8 cellular contexts compared by ENCODE assay signal in genomic region chr14:63853831-63854293, GRCh38. TPM values are rescaled to one million over a fixed set of nuclear protein-coding genes. Genes with fewer than 3 reads are reported as not detected.
DNase-seq lines count a peak whose midpoint lies in the region; ATAC-seq and TF ChIP-seq lines count a peak whose summit lies in the region.

No MANE protein-coding gene starts in this region.

- H2AFZ ChIP-seq in GM23248: peak overlapping the region; percentile 87

- peaks cover 5% of the 10 kb centered on the region for H3K4me1 ChIP-seq in GM23248 (ENCODE audit: insufficient read depth)

- peak overlapping the region; percentile 76 for H3K4me3 ChIP-seq in GM23248

- in situ Hi-C loops in Caki2 (cut with HindIII; ENCODE audit: low pct_unique_long_range_greater_than_20kb, low sequenced_read_pairs): no loop called here
- in situ Hi-C loops in GM23248 (cut with MboI): no loop called here

- no peaks in the 10 kb centered on the region for H3K36me3 ChIP-seq in GM23248 (ENCODE audit: low read depth)

- DNase-seq in Caki2 (ENCODE audit: low read depth): peak; percentile 60
- peak; percentile 74 for DNase-seq in GM23248
- DNase-seq in NCI-H1105 treated with DMSO at 0.1 percent for 48 hours (lab: John Stamatoyannopoulos, UW): peak; percentile 81
- no peak for DNase-seq in activated B cell treated with CpG ODN at 0.5 μM for 24 hours
- DNase-seq in central memory CD8-positive, alpha-beta T cell (ENCODE audit: low spot score in 2 of 2): peak; percentile 28 to 51
- peak; percentile 88 for DNase-seq in left kidney (ENCODE audit: low read depth, low spot score)
- peak; percentile 11 to 24 for DNase-seq in stimulated activated CD4-positive, alpha-beta T cell treated with anti-CD3 and anti-CD28 coated beads, Interleukin-4, amount 100 ng/mL, for 48 hours (ENCODE audit: low read depth in 2 of 2)
- DNase-seq in NOMO-1 (lab: John Stamatoyannopoulos, UW; ENCODE audit: unreplicated experiment in 2 of 2): no peak

- H3K4me1 Mint-ChIP-seq in activated B cell treated with CpG ODN at 0.5 μM for 24 hours: peaks cover 24% of the 10 kb centered on the region
- peaks cover 44% of the 10 kb centered on the region for H3K4me1 Mint-ChIP-seq in central memory CD8-positive, alpha-beta T cell

- H3K4me2 ChIP-seq in GM23248 (ENCODE audit: unreplicated experiment): peak overlapping the region; percentile 81

- no peaks in the 10 kb centered on the region for H3K79me2 ChIP-seq in GM23248 (ENCODE audit: insufficient read depth)

- peak overlapping the region; percentile 92 for H3K4me3 Mint-ChIP-seq in activated B cell treated with CpG ODN at 0.5 μM for 24 hours
- peak overlapping the region; percentile 98 for H3K4me3 Mint-ChIP-seq in central memory CD8-positive, alpha-beta T cell

- no peaks in the 10 kb centered on the region for H3K9me3 ChIP-seq in GM23248 (ENCODE audit: low read depth)

- H3K27me3 Mint-ChIP-seq in activated B cell treated with CpG ODN at 0.5 μM for 24 hours: no peaks in the 10 kb centered on the region
- no peaks in the 10 kb centered on the region for H3K27me3 Mint-ChIP-seq in central memory CD8-positive, alpha-beta T cell

- ATAC-seq in activated B cell treated with CpG ODN at 0.5 μM for 24 hours (ENCODE audit: low read depth): peak; percentile 12
- ATAC-seq in central memory CD8-positive, alpha-beta T cell (replicated peaks; ENCODE audit: extremely low read depth, poor library complexity, severe bottlenecking): peak; percentile 44

- no peaks in the 10 kb centered on the region for H3F3A ChIP-seq in GM23248 (ENCODE audit: insufficient read depth)

- H4K20me1 ChIP-seq in GM23248 (ENCODE audit: insufficient read depth): no peaks in the 10 kb centered on the region

- WGBS in GM23248 (ENCODE audit: low coverage in 1 of 2, low lambda C conversion rate in 2 of 2, missing lambda C conversion rate in 2 of 2), 2 experiments: 1% methylated on average over 18 of the region's 18 CpGs

- peak overlapping the region; percentile 60 for H3K9ac ChIP-seq in GM23248

- CTCF ChIA-PET in activated B cell treated with CpG ODN at 0.5 μM for 24 hours (lab: Charles Lee): interaction anchor here (0.7 to 1.9 kb wide), 3 partner anchors 10 to 173 kb away, joined by 3 to 6 read pairs (median 3); no protein-coding TSS in a partner anchor

- H3K27ac ChIP-seq in GM23248: no peak overlapping the region

- no peaks in the 10 kb centered on the region for H3K9me2 ChIP-seq in GM23248 (ENCODE audit: insufficient read depth)

- no peaks in the 10 kb centered on the region for H3K36me3 Mint-ChIP-seq in activated B cell treated with CpG ODN at 0.5 μM for 24 hours (ENCODE audit: low read depth)
- peaks cover 23% of the 10 kb centered on the region for H3K36me3 Mint-ChIP-seq in central memory CD8-positive, alpha-beta T cell (ENCODE audit: insufficient read depth)

- H3K9me3 Mint-ChIP-seq in activated B cell treated with CpG ODN at 0.5 μM for 24 hours: no peaks in the 10 kb centered on the region
- H3K9me3 Mint-ChIP-seq in central memory CD8-positive, alpha-beta T cell: no peaks in the 10 kb centered on the region

- no peak for TF ChIP-seq CTCF in activated B cell treated with CpG ODN at 0.5 μM for 24 hours (IDR thresholded peaks at IDR 0.05)

- peak overlapping the region; percentile 87 for H3K27ac Mint-ChIP-seq in activated B cell treated with CpG ODN at 0.5 μM for 24 hours
- H3K27ac Mint-ChIP-seq in central memory CD8-positive, alpha-beta T cell (ENCODE audit: low read depth): peak overlapping the region; percentile 94

- intact Hi-C loops in activated B cell treated with CpG ODN at 0.5 μM for 24 hours (cut with micrococcal nuclease): loop anchor here (1.0 to 10.0 kb wide), 13 partner anchors 10 to 688 kb away; partner anchors contain the start of genes HSPA2, MTHFD1, PPP2R5E and SGPP1

- POLR2A ChIA-PET in activated B cell treated with CpG ODN at 0.5 μM for 24 hours (lab: Charles Lee): interaction anchor here (0.6 to 2.5 kb wide), 6 partner anchors 9 to 484 kb away, joined by 3 to 9 read pairs (median 5); partner anchors contain the start of gene PPP2R5E

- H3K27me3 ChIP-seq in GM23248 (replicated peaks; ENCODE audit: insufficient read depth): no peaks in the 10 kb centered on the region

RNA-seq across cellular contexts. Expression of gene SYNE2, which starts 1.1 kb away (rescaled TPM):
- total RNA-seq in Caki2 (2014; rRNA removed; shearing (Covaris generic); ENCODE audit: low replicate concordance): 10.6 and 13.7 TPM in 2 replicates
- 3.5 and 4.4 TPM in 2 replicates for total RNA-seq in GM23248 (2014; rRNA removed; shearing (Covaris generic))
- polyA plus RNA-seq in GM23248 (2016; fragmentation: Nextera tagmentation; extraction: Ambion mirVana): 1.8 and 2.8 TPM in 2 replicates
- total RNA-seq in activated B cell treated with CpG ODN at 0.5 μM for 24 hours: 35.0 and 40.1 TPM in 2 replicates

Comparison
In these comparisons a context has a peak if more than half of its experiments do, and no peak if none do; other contexts are left out.
1. DNase-seq: peak in Caki2 (single experiment), GM23248 (single experiment), NCI-H1105 treated with DMSO at 0.1 percent for 48 hours (single experiment), central memory CD8-positive, alpha-beta T cell (2 of 2), left kidney (single experiment) and stimulated activated CD4-positive, alpha-beta T cell treated with anti-CD3 and anti-CD28 coated beads, Interleukin-4, amount 100 ng/mL, for 48 hours (2 of 2); none in activated B cell treated with CpG ODN at 0.5 μM for 24 hours (single experiment) and NOMO-1 (0 of 2).